Comparison of ENCODE assay signal across 9 cellular contexts in the genomic region with DNA sequence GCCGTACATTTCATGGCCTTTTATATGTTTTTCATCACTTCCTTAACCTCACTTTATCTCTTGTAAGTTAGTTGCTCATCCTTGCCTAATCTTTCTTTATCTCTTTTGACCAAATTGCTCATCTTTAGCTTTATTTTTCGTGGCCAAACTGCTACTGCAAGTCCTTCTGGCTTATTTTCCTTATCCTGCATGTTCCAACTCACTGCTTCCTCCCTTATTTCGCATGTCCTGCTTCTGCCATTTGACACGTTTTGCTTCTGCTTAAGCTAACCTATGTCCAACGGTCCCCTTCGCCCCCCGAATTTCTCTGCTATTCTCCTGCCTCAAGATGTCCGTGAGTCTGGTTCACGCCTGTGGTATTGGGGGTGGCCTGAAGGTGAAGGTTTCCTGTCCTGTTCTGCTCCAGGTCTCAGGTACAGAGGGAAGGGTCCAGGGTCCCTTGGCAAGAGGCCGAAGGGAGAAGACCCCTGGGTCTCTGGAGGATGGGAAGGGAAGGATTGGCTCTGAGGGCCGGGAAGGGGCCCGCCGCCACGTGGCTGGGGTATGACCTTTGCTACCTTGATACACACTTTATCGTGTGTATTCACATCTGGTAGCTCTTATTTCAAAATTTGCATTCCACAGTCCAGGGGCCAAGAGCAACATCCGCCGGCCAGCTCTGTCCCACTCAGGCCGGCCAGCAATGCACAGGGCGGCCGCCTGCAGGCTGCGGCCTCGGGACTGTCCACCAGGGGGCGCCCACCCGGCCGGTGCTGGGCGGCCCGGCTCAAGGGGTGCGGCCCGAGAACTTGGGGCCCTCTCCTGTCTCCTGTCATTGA. TPM values are rescaled to one million over a fixed set of nuclear protein-coding genes. Genes with fewer than 3 reads are reported as not detected.
DNase-seq lines count a peak whose midpoint lies in the region; ATAC-seq, FAIRE-seq and TF ChIP-seq lines count a peak whose summit lies in the region.
"Had no signal": no experiment of that assay in that cellular context is flagged by ENCODE, and none has a peak within 500 bp of the region (broad histone marks: within the 10 kb centered on the region; RNA-seq: fewer than 3 reads in every experiment).

No MANE protein-coding gene starts in this region.

- no peak overlapping the region for H3K9ac ChIP-seq in OCI-LY1 (ENCODE audit: low read length)

- H3K9me3 ChIP-seq in OCI-LY1 (ENCODE audit: low read length) (no peaks in the 10 kb centered on the region), pancreas (no peaks in the 10 kb centered on the region), vagina (no peaks in the 10 kb centered on the region)

- TF ChIP-seq CTCF in AG09309 (IDR thresholded peaks at IDR 0.05; ENCODE audit: control insufficient read depth, insufficient read depth, low read depth, low read length, missing control alignments), result peak; percentile 75
- TF ChIP-seq CTCF in OCI-LY1 (IDR thresholded peaks at IDR 0.05; ENCODE audit: low read length), result peak; percentile 95
- peak; percentile 99 to 100 (median 99) for TF ChIP-seq CTCF in pancreas (IDR thresholded peaks at IDR 0.05)
- TF ChIP-seq CTCF in vagina (IDR thresholded peaks at IDR 0.05), result peak; percentile 80 to 98 (median 95)

- H2AFZ ChIP-seq in OCI-LY1 (ENCODE audit: low read length), result no peak overlapping the region

- no peak overlapping the region for H3K4me3 ChIP-seq in AG09309 (ENCODE audit: control insufficient read depth, low read depth, low read length)
- H3K4me3 ChIP-seq in OCI-LY1 (ENCODE audit: low read depth, low read length, poor library complexity, severe bottlenecking), result no peak overlapping the region
- H3K4me3 ChIP-seq in pancreas, result no peak overlapping the region
- H3K4me3 ChIP-seq in vagina, result no peak overlapping the region

- H3K27ac ChIP-seq in OCI-LY1 (ENCODE audit: low read depth, low read length, poor library complexity, severe bottlenecking), result no peak overlapping the region
- H3K27ac ChIP-seq in pancreas, result no peak overlapping the region
- H3K27ac ChIP-seq in vagina, result no peak overlapping the region

- no peaks in the 10 kb centered on the region for H4K20me1 ChIP-seq in OCI-LY1 (ENCODE audit: insufficient read depth, low read length)

- H3K4me1 ChIP-seq in OCI-LY1 (ENCODE audit: insufficient read depth, low read length, severe bottlenecking) (peaks cover under 1% of the 10 kb centered on the region), pancreas (peaks cover 0 to under 1% (median 0%) of the 10 kb centered on the region in 3 donors), vagina (peaks cover 12% of the 10 kb centered on the region)

- no peak for FAIRE-seq in pancreas (lab: Jason Lieb, UNC)
- FAIRE-seq: islet of Langerhans had no signal

- TF ChIP-seq POLR2A in vagina (IDR thresholded peaks at IDR 0.05), result no peak

- H3K9me2 ChIP-seq in OCI-LY1 (ENCODE audit: low read depth, low read length), result no peaks in the 10 kb centered on the region

- intact Hi-C loops in pancreas (cut with DNase I), result no loop called here
- intact Hi-C loops in vagina (cut with DNase I), result loop anchor here (5.0 kb wide), 1 partner anchor 35 kb away; no protein-coding TSS in a partner anchor

- no peak overlapping the region for H3K4me2 ChIP-seq in OCI-LY1 (ENCODE audit: low read length)

- no peak for DNase-seq in AG09309 (ENCODE audit: low read depth)
- DNase-seq in activated T-cell treated with anti-CD3 and anti-CD28 coated beads, Interleukin-2, amount 50 U/mL, for 48 hours, result peak; percentile 77 to 81
- DNase-seq in fibroblast of peridontal ligament (ENCODE audit: extremely low read depth), result peak; percentile 70
- peak in 5 of 6 donors; percentile 36 to 92 (median 74) for DNase-seq in pancreas
- no peak for DNase-seq in vagina (ENCODE audit: extremely low spot score in 2 of 2)

- H3K27me3 ChIP-seq in OCI-LY1 (ENCODE audit: insufficient read depth, low read length) (no peaks in the 10 kb centered on the region), pancreas (no peaks in the 10 kb centered on the region), vagina (no peaks in the 10 kb centered on the region)

- ATAC-seq in GM19372 (IDR thresholded peaks at IDR 0.05; ENCODE audit: low read depth, unreplicated experiment) (peak; percentile 87), pancreas (peak; percentile 79 to 96 (median 92)), HG03095 (IDR thresholded peaks at IDR 0.05; ENCODE audit: unreplicated experiment) (no peak)

- no peaks in the 10 kb centered on the region for H3F3A ChIP-seq in OCI-LY1 (ENCODE audit: insufficient read depth, low read length)

- 22 to 25% methylated on average over 29 of the region's 29 CpGs for WGBS in pancreas, 2 donors

- no peaks in the 10 kb centered on the region for H3K79me2 ChIP-seq in OCI-LY1 (ENCODE audit: insufficient read depth, low read length)

- H3K36me3 ChIP-seq in OCI-LY1 (ENCODE audit: insufficient read depth, low read length) (no peaks in the 10 kb centered on the region), pancreas (no peaks in the 10 kb centered on the region), vagina (no peaks in the 10 kb centered on the region)

RNA-seq across cellular contexts. Expression of a gene that starts 2.9 kb away (rescaled TPM):
- total RNA-seq in pancreas, result not detected
- polyA plus RNA-seq in pancreas, result not detected
- not detected for total RNA-seq in vagina

RNA-seq across cellular contexts. Expression of a gene that starts 6.0 kb away (rescaled TPM):
- total RNA-seq in pancreas (10 to 100 TPM; 13.0 to 23.9 (median 20.9) TPM), vagina (61.4 TPM)
- polyA plus RNA-seq in pancreas, result 10 to 100 TPM; 38.3 to 43.9 TPM

RNA-seq across cellular contexts. Expression of a gene that starts 9.0 kb away (rescaled TPM):
- total RNA-seq in pancreas (1 to 10 TPM; 3.4 to 6.2 (median 4.1) TPM), vagina (2.7 TPM)
- polyA plus RNA-seq in pancreas, result 1 to 10 TPM; 2.6 to 7.8 TPM

RNA-seq across cellular contexts. Expression of a gene that starts 17.5 kb away (rescaled TPM):
- total RNA-seq in pancreas (10 to 100 TPM in 1 of 6 donors, 1 to 10 TPM in 5; 5.8 to 10.1 (median 7.5) TPM), vagina (14.2 TPM)
- polyA plus RNA-seq in pancreas, result 10 to 100 TPM; 27.9 to 32.4 TPM

RNA-seq across cellular contexts. Expression of a gene that starts 20.8 kb away (rescaled TPM):
- 1 to 10 TPM in 4 of 6 donors, under 1 TPM in 2; 0.60 to 5.3 (median 1.4) TPM for total RNA-seq in pancreas
- polyA plus RNA-seq in pancreas, result 1 to 10 TPM in 1 of 2 donors, under 1 TPM in 1; 0.77 to 2.1 TPM
- total RNA-seq in vagina, result 13.5 TPM

Comparison
In these comparisons a context has a peak if more than half of its experiments do, and no peak if none do; other contexts are left out.
1. DNase-seq: peak in activated T-cell treated with anti-CD3 and anti-CD28 coated beads, Interleukin-2, amount 50 U/mL, for 48 hours (2 of 2), fibroblast of peridontal ligament (single experiment) and pancreas (5 of 6); none in AG09309 (single experiment) and vagina (0 of 2).
2. Peak in every context shown above with its lines, with median percentiles within 50 percentile points of each other: CTCF ChIP-seq.